In genomic region chr3:16496408-16497222, GRCh38 we compare ENCODE assay signal across 1 cellular context.
TF ChIP-seq lines count a peak whose summit lies in the region.

No MANE protein-coding gene starts in this region.

TF ChIP-seq in WTC11, 78 proteins besides CTCF, POLR2A, EP300 and RAD21 (continued from another document):
- TF ChIP-seq E2F5 (CRISPR knock-in tag; IDR thresholded peaks at IDR 0.05): no peak
- no peak for TF ChIP-seq ZNF263 (CRISPR knock-in tag; IDR thresholded peaks at IDR 0.05; ENCODE audit: low read depth)
